ENCODE assay signal across 8 cellular contexts in genomic region chr2:27683390-27684071, GRCh38. TPM values are rescaled to one million over a fixed set of nuclear protein-coding genes. Genes with fewer than 3 reads are reported as not detected.
A peak's percentile ranks its signal among the peaks of the same experiment; 100 is the strongest.
DNase-seq lines count a peak whose midpoint lies in the region; ATAC-seq and TF ChIP-seq lines count a peak whose summit lies in the region.

No MANE protein-coding gene starts in this region.

- peak; percentile 89 for DNase-seq in EL
- DNase-seq in NCI-H2029 (lab: John Stamatoyannopoulos, UW) = peak; percentile 86
- DNase-seq in T-helper 2 cell = peak; percentile 27 to 90 (median 71)
- peak in 33 of 56 donors; percentile 3 to 82 (median 20) for DNase-seq in amygdala (lab: John Stamatoyannopoulos, UW)
- DNase-seq in hepatocyte (ENCODE audit: low spot score) = peak; percentile 92
- peak; percentile 46 for DNase-seq in skeletal muscle cell (ENCODE audit: low read depth)

- no peak overlapping the region for H3K4me2 ChIP-seq in hepatocyte

- TF ChIP-seq CTCF in hepatocyte (IDR thresholded peaks at IDR 0.05; ENCODE audit: poor library complexity) = peak; percentile 99

- H3K9me2 ChIP-seq in hepatocyte (replicated peaks; ENCODE audit: insufficient read depth) = no peaks in the 10 kb centered on the region

- peaks cover 6% of the 10 kb centered on the region for H3K4me1 ChIP-seq in hepatocyte (ENCODE audit: insufficient read depth)

- ATAC-seq in HG02642 (IDR thresholded peaks at IDR 0.05; ENCODE audit: poor library complexity, unreplicated experiment) (peak; percentile 75), GM19324 (IDR thresholded peaks at IDR 0.05; ENCODE audit: low FRiP score, unreplicated experiment) (no peak)

- H3K36me3 ChIP-seq in hepatocyte (replicated peaks; ENCODE audit: insufficient read depth, low read depth) = no peaks in the 10 kb centered on the region

- H3K9me3 ChIP-seq in hepatocyte (ENCODE audit: low read depth) = no peaks in the 10 kb centered on the region

- H3K27me3 ChIP-seq in hepatocyte = no peaks in the 10 kb centered on the region

- no peaks in the 10 kb centered on the region for H3K79me2 ChIP-seq in hepatocyte

- H3K4me3 ChIP-seq in hepatocyte (no peak overlapping the region), skeletal muscle cell (ENCODE audit: low read depth, low read length) (no peak overlapping the region)

- H4K20me1 ChIP-seq in hepatocyte (ENCODE audit: insufficient read depth, poor library complexity, severe bottlenecking) = no peaks in the 10 kb centered on the region

- 39% methylated on average over 9 of the region's 9 CpGs for WGBS in hepatocyte (ENCODE audit: low lambda C conversion rate, missing lambda C conversion rate)

- H3K27ac ChIP-seq in hepatocyte = peak overlapping the region; percentile 94

- no peak overlapping the region for H2AFZ ChIP-seq in hepatocyte

RNA-seq across cellular contexts. Expression of gene SLC4A1AP, which starts 19.8 kb away (rescaled TPM):
- total RNA-seq in hepatocyte = 20.6 and 21.1 TPM in 2 replicates
- polyA plus RNA-seq in hepatocyte = 21.9 and 22.1 TPM in 2 replicates

RNA-seq across cellular contexts. Expression of gene SUPT7L, which starts 20.1 kb away (rescaled TPM):
- total RNA-seq in hepatocyte = 32.3 and 43.3 TPM in 2 replicates
- polyA plus RNA-seq in hepatocyte = 27.3 and 30.7 TPM in 2 replicates

RNA-seq across cellular contexts. Expression of gene GPN1, which starts 54.7 kb away (rescaled TPM):
- 35.8 and 36.5 TPM in 2 replicates for total RNA-seq in hepatocyte
- 30.1 and 46.7 TPM in 2 replicates for polyA plus RNA-seq in hepatocyte

RNA-seq across cellular contexts. Expression of gene CCDC121, which starts 54.7 kb away (rescaled TPM):
- 2.7 and 4.4 TPM in 2 replicates for total RNA-seq in hepatocyte
- polyA plus RNA-seq in hepatocyte = 2.7 and 5.4 TPM in 2 replicates

Comparison
In these comparisons a context has a peak if more than half of its experiments do, and no peak if none do; other contexts are left out.
1. DNase-seq: peak in every context shown above with its lines; median percentile 92 in hepatocyte; 89 in EL; 86 in NCI-H2029; 71 in T-helper 2 cell; 46 in skeletal muscle cell; 20 in amygdala.